1 cellular context compared by ENCODE assay signal in the genomic region with DNA sequence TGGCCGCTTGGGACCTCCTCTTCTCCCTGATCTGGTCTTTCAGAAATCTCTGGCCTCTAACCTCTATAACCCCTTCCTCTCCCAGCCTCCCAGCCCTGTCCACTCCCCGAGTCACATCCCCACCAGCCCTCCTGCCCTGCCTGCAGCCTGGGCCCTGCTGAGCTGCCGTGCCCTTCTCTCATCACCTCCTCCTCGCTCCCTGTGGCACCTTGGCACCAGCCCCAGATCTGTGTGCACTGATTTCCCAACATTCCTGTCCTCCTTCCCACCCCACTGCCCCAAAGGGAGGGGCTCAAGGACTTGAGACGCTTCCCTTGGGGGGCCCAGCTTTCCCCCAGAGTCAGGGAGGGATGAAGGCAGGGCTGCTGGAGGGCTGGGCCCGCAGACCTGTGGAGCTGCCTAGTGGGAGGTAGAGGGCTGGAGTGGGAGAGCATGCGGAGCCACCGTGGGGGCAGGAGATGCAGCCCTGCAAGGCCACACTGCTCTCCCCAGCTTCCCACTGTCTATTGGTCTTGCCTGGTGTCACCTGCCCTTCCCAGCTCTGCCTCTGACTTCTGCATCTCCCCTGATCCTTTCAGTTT.
TF ChIP-seq lines count a peak whose summit lies in the region.

No MANE protein-coding gene starts in this region.

TF ChIP-seq in HEK293, 187 proteins besides CTCF, POLR2A, EP300 and RAD21:
- no peak for TF ChIP-seq ZNF660 (tag by site-specific recombination; IDR thresholded peaks at IDR 0.05)
- TF ChIP-seq, protein P1, sequence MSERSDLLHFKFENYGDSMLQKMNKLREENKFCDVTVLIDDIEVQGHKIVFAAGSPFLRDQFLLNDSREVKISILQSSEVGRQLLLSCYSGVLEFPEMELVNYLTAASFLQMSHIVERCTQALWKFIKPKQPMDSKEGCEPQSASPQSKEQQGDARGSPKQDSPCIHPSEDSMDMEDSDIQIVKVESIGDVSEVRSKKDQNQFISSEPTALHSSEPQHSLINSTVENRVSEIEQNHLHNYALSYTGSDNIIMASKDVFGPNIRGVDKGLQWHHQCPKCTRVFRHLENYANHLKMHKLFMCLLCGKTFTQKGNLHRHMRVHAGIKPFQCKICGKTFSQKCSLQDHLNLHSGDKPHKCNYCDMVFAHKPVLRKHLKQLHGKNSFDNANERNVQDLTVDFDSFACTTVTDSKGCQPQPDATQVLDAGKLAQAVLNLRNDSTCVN (tag by site-specific recombination; optimal IDR thresholded peaks at IDR 0.05), result no peak
- no peak for TF ChIP-seq MEIS1 (CRISPR knock-in tag; IDR thresholded peaks at IDR 0.05; ENCODE audit: borderline replicate concordance)
- no peak for TF ChIP-seq KLF16 (tag by site-specific recombination; IDR thresholded peaks at IDR 0.05)
- TF ChIP-seq ZNF585B (tag by site-specific recombination; IDR thresholded peaks at IDR 0.05), result no peak
- TF ChIP-seq, protein P2, sequence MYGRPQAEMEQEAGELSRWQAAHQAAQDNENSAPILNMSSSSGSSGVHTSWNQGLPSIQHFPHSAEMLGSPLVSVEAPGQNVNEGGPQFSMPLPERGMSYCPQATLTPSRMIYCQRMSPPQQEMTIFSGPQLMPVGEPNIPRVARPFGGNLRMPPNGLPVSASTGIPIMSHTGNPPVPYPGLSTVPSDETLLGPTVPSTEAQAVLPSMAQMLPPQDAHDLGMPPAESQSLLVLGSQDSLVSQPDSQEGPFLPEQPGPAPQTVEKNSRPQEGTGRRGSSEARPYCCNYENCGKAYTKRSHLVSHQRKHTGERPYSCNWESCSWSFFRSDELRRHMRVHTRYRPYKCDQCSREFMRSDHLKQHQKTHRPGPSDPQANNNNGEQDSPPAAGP (tag by site-specific recombination; IDR thresholded peaks at IDR 0.05), result peak; percentile 82; the same call in 1 of the 2 replicates
- no peak for TF ChIP-seq ZNF202 (tag by site-specific recombination; IDR thresholded peaks at IDR 0.05; ENCODE audit: borderline replicate concordance)
- TF ChIP-seq GLIS1 (tag by site-specific recombination; IDR thresholded peaks at IDR 0.05), result peak; percentile 58
- TF ChIP-seq, protein P3, sequence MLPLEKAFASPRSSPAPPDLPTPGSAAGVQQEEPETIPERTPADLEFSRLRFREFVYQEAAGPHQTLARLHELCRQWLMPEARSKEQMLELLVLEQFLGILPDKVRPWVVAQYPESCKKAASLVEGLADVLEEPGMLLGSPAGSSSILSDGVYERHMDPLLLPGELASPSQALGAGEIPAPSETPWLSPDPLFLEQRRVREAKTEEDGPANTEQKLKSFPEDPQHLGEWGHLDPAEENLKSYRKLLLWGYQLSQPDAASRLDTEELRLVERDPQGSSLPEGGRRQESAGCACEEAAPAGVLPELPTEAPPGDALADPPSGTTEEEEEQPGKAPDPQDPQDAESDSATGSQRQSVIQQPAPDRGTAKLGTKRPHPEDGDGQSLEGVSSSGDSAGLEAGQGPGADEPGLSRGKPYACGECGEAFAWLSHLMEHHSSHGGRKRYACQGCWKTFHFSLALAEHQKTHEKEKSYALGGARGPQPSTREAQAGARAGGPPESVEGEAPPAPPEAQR (tag by site-specific recombination; IDR thresholded peaks at IDR 0.05), result no peak
- peak; percentile 50; the same call in 1 of the 2 replicates for TF ChIP-seq EGR2 (tag by site-specific recombination; IDR thresholded peaks at IDR 0.05; ENCODE audit: low read depth)
- no peak for TF ChIP-seq SCRT1 (tag by site-specific recombination; IDR thresholded peaks at IDR 0.05; ENCODE audit: borderline replicate concordance)
- no peak for TF ChIP-seq ZFP37 (tag by site-specific recombination; IDR thresholded peaks at IDR 0.05)
- TF ChIP-seq, protein P4, sequence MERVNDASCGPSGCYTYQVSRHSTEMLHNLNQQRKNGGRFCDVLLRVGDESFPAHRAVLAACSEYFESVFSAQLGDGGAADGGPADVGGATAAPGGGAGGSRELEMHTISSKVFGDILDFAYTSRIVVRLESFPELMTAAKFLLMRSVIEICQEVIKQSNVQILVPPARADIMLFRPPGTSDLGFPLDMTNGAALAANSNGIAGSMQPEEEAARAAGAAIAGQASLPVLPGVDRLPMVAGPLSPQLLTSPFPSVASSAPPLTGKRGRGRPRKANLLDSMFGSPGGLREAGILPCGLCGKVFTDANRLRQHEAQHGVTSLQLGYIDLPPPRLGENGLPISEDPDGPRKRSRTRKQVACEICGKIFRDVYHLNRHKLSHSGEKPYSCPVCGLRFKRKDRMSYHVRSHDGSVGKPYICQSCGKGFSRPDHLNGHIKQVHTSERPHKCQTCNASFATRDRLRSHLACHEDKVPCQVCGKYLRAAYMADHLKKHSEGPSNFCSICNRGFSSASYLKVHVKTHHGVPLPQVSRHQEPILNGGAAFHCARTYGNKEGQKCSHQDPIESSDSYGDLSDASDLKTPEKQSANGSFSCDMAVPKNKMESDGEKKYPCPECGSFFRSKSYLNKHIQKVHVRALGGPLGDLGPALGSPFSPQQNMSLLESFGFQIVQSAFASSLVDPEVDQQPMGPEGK (tag by site-specific recombination; IDR thresholded peaks at IDR 0.05), result no peak
- TF ChIP-seq ZNF394 (tag by site-specific recombination; IDR thresholded peaks at IDR 0.05; ENCODE audit: borderline replicate concordance), result no peak
- no peak for TF ChIP-seq YY2 (tag by site-specific recombination; IDR thresholded peaks at IDR 0.05)
- no peak for TF ChIP-seq ZBTB21 (tag by site-specific recombination; IDR thresholded peaks at IDR 0.05)
- no peak for TF ChIP-seq ZNF560 (tag by site-specific recombination; IDR thresholded peaks at IDR 0.05; ENCODE audit: borderline replicate concordance)
- no peak for TF ChIP-seq YY1 (tag by site-specific recombination; IDR thresholded peaks at IDR 0.05)
- TF ChIP-seq ZNF114 (tag by site-specific recombination; IDR thresholded peaks at IDR 0.05), result no peak
- no peak for TF ChIP-seq ZNF112 (tag by site-specific recombination; IDR thresholded peaks at IDR 0.05)
- no peak for TF ChIP-seq ZBTB48 (tag by site-specific recombination; IDR thresholded peaks at IDR 0.05)
- no peak for TF ChIP-seq ZNF664 (tag by site-specific recombination; IDR thresholded peaks at IDR 0.05)
- TF ChIP-seq, protein P5, sequence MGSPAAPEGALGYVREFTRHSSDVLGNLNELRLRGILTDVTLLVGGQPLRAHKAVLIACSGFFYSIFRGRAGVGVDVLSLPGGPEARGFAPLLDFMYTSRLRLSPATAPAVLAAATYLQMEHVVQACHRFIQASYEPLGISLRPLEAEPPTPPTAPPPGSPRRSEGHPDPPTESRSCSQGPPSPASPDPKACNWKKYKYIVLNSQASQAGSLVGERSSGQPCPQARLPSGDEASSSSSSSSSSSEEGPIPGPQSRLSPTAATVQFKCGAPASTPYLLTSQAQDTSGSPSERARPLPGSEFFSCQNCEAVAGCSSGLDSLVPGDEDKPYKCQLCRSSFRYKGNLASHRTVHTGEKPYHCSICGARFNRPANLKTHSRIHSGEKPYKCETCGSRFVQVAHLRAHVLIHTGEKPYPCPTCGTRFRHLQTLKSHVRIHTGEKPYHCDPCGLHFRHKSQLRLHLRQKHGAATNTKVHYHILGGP (tag by site-specific recombination; IDR thresholded peaks at IDR 0.05), result no peak
- TF ChIP-seq ZNF558 (tag by site-specific recombination; IDR thresholded peaks at IDR 0.05), result no peak
- TF ChIP-seq ZIC2 (tag by site-specific recombination; IDR thresholded peaks at IDR 0.05), result peak; percentile 98
- TF ChIP-seq ZNF529 (tag by site-specific recombination; IDR thresholded peaks at IDR 0.05; ENCODE audit: insufficient replicate concordance), result no peak
- TF ChIP-seq, protein P6, sequence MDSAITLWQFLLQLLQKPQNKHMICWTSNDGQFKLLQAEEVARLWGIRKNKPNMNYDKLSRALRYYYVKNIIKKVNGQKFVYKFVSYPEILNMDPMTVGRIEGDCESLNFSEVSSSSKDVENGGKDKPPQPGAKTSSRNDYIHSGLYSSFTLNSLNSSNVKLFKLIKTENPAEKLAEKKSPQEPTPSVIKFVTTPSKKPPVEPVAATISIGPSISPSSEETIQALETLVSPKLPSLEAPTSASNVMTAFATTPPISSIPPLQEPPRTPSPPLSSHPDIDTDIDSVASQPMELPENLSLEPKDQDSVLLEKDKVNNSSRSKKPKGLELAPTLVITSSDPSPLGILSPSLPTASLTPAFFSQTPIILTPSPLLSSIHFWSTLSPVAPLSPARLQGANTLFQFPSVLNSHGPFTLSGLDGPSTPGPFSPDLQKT (IDR thresholded peaks at IDR 0.05; ENCODE audit: borderline replicate concordance, low read depth, low read length), result no peak
